In the genomic region with DNA sequence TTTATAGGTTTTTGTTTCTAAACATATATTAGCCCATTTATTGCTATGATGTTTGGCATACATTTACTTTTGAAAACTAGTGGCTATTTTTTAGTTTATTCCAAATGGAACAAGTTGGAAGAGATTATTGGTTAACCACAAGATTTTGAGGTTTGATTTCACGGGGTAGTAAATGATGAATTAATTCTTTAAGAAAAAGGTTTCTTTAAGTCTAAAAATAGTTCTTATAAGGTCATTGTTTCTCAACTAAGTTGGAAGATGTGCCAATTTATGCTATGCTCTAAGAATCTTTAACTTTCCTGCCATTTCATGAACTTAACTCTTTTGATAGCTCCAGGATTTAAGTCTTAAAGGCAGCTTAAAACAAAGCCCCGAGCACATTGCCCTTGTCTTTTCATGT, we compare ENCODE assay signal across 22 cellular contexts.
"Had no signal": no experiment of that assay in that cellular context is flagged by ENCODE, and none has a peak within 500 bp of the region (broad histone marks: within the 10 kb centered on the region; RNA-seq: fewer than 3 reads in every experiment).

No MANE protein-coding gene starts in this region.

- FAIRE-seq: bronchial epithelial cell, endometrium had no signal

- H3K27me3 ChIP-seq: ascending aorta, foreskin keratinocyte, left lung, tibial artery had no signal

- H3K4me1 ChIP-seq: foreskin keratinocyte, left lung had no signal

- H3K9me3 Mint-ChIP-seq: activated naive CD4-positive, alpha-beta T cell treated with anti-CD3 and anti-CD28 coated beads, Interleukin-2, amount 50 U/mL, for 24 hours; naive thymus-derived CD8-positive, alpha-beta T cell had no signal

- H3K9me3 ChIP-seq: ascending aorta, left lung, tibial artery had no signal

- H3K36me3 Mint-ChIP-seq: activated naive CD4-positive, alpha-beta T cell treated with anti-CD3 and anti-CD28 coated beads, Interleukin-2, amount 50 U/mL, for 24 hours; immature natural killer cell; naive thymus-derived CD8-positive, alpha-beta T cell had no signal

- H3K27ac ChIP-seq: ascending aorta, foreskin keratinocyte had no signal

- H3K4me1 Mint-ChIP-seq: activated naive CD4-positive, alpha-beta T cell treated with anti-CD3 and anti-CD28 coated beads, Interleukin-2, amount 50 U/mL, for 24 hours; immature natural killer cell; naive thymus-derived CD8-positive, alpha-beta T cell had no signal

- H3K4me3 Mint-ChIP-seq: activated CD8-positive, alpha-beta T cell treated with anti-CD3 and anti-CD28 coated beads, Interleukin-2, amount 10 ng/mL, durations not matched to agents 7 days and 5 days; activated naive CD4-positive, alpha-beta T cell treated with anti-CD3 and anti-CD28 coated beads, Interleukin-2, amount 50 U/mL, for 24 hours; immature natural killer cell; naive thymus-derived CD8-positive, alpha-beta T cell had no signal

- H3K4me3 ChIP-seq: ascending aorta, left lung, lung, tibial artery had no signal

- H3K27ac Mint-ChIP-seq: activated CD8-positive, alpha-beta T cell treated with anti-CD3 and anti-CD28 coated beads, Interleukin-2, amount 10 ng/mL, durations not matched to agents 7 days and 5 days; activated naive CD4-positive, alpha-beta T cell treated with anti-CD3 and anti-CD28 coated beads, Interleukin-2, amount 50 U/mL, for 24 hours; immature natural killer cell; naive thymus-derived CD8-positive, alpha-beta T cell; progenitor cell of endocrine pancreas had no signal

- DNase-seq: activated CD4-positive, alpha-beta T cell treated with anti-CD3 and anti-CD28 coated beads for 1 hour; activated CD4-positive, alpha-beta T cell treated with anti-CD3 and anti-CD28 coated beads, Interleukin-2, amount 50 U/mL, for 1 hour; activated CD8-positive, alpha-beta T cell treated with anti-CD3 and anti-CD28 coated beads, Interleukin-2, amount 10 ng/mL, durations not matched to agents 7 days and 5 days; activated gamma-delta T cell treated with Interleukin-2 at 50 U/mL for 16 hours; cortex of kidney; effector CD4-positive, alpha-beta T cell; foreskin keratinocyte; immature natural killer cell; kidney glomerular epithelial cell; left lung; naive thymus-derived CD8-positive, alpha-beta T cell; retina; stimulated activated CD4-positive, alpha-beta T cell treated with anti-CD3 and anti-CD28 coated beads, Interleukin-4, amount 100 ng/mL, for 24 hours; stimulated activated naive CD8-positive, alpha-beta T cell treated with anti-CD3 and anti-CD28 coated beads, Interleukin-15, Interleukin-2, amounts not matched to agents 100 U/mL and 50 U/mL, for 24 hours; T-helper 9 cell; tibial artery had no signal

- H3K36me3 ChIP-seq: ascending aorta, left lung, tibial artery had no signal
